ENCODE assay signal across 8 cellular contexts in the genomic region with DNA sequence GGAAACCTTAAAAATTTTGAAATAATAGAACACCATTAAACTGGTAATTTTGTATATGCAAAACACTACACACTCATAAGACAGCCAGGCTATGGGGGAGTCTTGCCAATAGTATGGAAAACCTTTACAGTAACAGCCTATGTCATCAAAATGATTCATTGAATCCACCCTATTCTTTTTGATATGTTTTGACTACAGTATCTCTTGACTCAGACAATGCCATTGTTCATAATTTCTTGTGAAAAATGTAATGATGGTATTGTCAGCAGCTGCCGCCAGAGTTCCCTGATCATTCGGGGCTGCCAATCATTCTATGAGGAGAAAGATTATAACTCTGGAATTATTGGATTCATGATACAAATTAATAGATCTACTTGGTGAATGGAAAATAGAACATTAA.
"Had no signal": no experiment of that assay in that cellular context is flagged by ENCODE, and none has a peak within 500 bp of the region (broad histone marks: within the 10 kb centered on the region; RNA-seq: fewer than 3 reads in every experiment).

No MANE protein-coding gene starts in this region.

- H2AFZ ChIP-seq: GM23338 had no signal

- H3K27ac Mint-ChIP-seq: GM23338, H9 had no signal

- DNase-seq: H9, HCEC 1CT, IMR-90 had no signal

- FAIRE-seq: H1, H54, HTR-8/SVneo, K562 had no signal

- H3K4me2 ChIP-seq: GM23338 had no signal

- H3K4me3 Mint-ChIP-seq: GM23338, H9 had no signal

- H3K4me1 Mint-ChIP-seq: GM23338, H9 had no signal

- H3K4me3 ChIP-seq: GM23338, K562 had no signal

- ATAC-seq: GM23338, K562 had no signal
